Comparison of ENCODE assay signal across 19 cellular contexts in the genomic region with DNA sequence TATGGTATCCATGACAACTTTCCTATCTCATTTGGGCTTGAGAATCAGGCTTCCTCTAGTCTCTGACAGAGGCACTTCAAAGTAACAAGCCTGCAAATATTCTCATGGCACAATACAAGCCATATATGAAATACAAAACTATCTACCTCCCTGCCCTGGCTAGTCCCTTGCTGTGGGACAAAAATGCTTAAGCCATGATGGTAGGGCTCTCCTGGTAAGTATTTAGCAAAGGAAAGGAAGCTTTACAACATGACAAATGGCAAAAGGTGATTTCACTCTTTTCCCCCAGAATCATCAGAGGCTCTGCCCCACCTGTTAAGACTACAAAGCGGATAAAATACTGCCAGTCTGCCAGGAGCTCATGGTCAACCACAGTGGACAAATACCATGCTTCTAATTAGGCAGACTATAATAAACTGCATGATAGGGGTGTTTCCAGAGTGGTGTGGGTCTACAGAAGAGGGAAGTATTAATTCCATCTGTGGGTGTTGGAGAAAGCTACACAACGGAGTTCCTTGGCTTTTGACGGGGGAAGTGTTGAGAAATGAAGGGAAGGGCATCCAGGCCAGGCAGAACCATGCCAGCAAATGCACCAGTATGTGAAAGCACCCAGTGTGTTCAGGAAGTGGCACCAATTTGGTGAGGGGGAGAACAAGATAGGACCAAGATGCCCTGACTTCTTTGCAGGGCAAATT.
A peak's percentile ranks its signal among the peaks of the same experiment; 100 is the strongest.
DNase-seq lines count a peak whose midpoint lies in the region; ATAC-seq, FAIRE-seq and TF ChIP-seq lines count a peak whose summit lies in the region.
"Had no signal": no experiment of that assay in that cellular context is flagged by ENCODE, and none has a peak within 500 bp of the region (broad histone marks: within the 10 kb centered on the region; RNA-seq: fewer than 3 reads in every experiment).

No MANE protein-coding gene starts in this region.

- peaks cover 6% of the 10 kb centered on the region for H3K27me3 ChIP-seq in IMR-90 (ENCODE audit: control insufficient read depth, insufficient read depth, low read length)
- H3K27me3 ChIP-seq in PC-3 (ENCODE audit: low read length) = no peaks in the 10 kb centered on the region
- H3K27me3 ChIP-seq in H1 (replicated peaks in 1 of 4; ENCODE audit: control insufficient read depth in 3 of 4, extremely low read depth in 1 of 4, insufficient read depth in 3 of 4, low read length in 3 of 4) = no peaks in the 10 kb centered on the region
- H3K27me3 ChIP-seq in sigmoid colon = no peaks in the 10 kb centered on the region
- H3K27me3 ChIP-seq: BLaER1 treated with 17β-estradiol and CSF1 and Interleukin-3, amounts not matched to agents 10 nM and 100 nM; pancreas; testis had no signal

- H3K4me1 ChIP-seq in IMR-90 (ENCODE audit: control insufficient read depth, insufficient read depth, low read length) (peaks cover 6% of the 10 kb centered on the region; the same call in 1 of the 2 replicates), PC-3 (ENCODE audit: insufficient read depth, low read length) (peaks cover 29% of the 10 kb centered on the region), H1 (replicated peaks in 1 of 4; ENCODE audit: control insufficient read depth in 3 of 4, insufficient read depth in 4 of 4, low read length in 3 of 4) (no peaks in the 10 kb centered on the region), sigmoid colon (peaks cover 0 to 8% (median 2%) of the 10 kb centered on the region in 4 donors)
- H3K4me1 ChIP-seq: testis had no signal

- H3K56ac ChIP-seq in IMR-90 (ENCODE audit: extremely low read depth, insufficient read depth, low read length) (no peak overlapping the region), H1 (replicated peaks; ENCODE audit: insufficient read length, low read depth, low read length) (no peak overlapping the region)

- H4K20me1 ChIP-seq in IMR-90 (ENCODE audit: insufficient read depth, low read length) (no peaks in the 10 kb centered on the region), PC-3 (ENCODE audit: low read length) (no peaks in the 10 kb centered on the region), H1 (replicated peaks in 1 of 2; ENCODE audit: control insufficient read depth in 1 of 2, insufficient read depth in 2 of 2, low read length in 2 of 2) (no peaks in the 10 kb centered on the region)
- H4K20me1 ChIP-seq: BLaER1 treated with 17β-estradiol and CSF1 and Interleukin-3, amounts not matched to agents 10 nM and 100 nM had no signal

- peak overlapping the region; percentile 36; the same call in 1 of the 2 replicates for H3K4me2 ChIP-seq in IMR-90 (ENCODE audit: low read depth, low read length)
- H3K4me2 ChIP-seq in PC-3 (ENCODE audit: low read length) = no peak overlapping the region
- no peak overlapping the region for H3K4me2 ChIP-seq in H1 (ENCODE audit: insufficient read depth in 1 of 2, low read depth in 2 of 2, low read length in 2 of 2)

- H2BK20ac ChIP-seq in IMR-90 (ENCODE audit: low read depth, low read length) = no peak overlapping the region
- H2BK20ac ChIP-seq in H1 (ENCODE audit: low read length) = no peak overlapping the region

- H3K14ac ChIP-seq in IMR-90 (replicated peaks; ENCODE audit: low read depth, low read length) (no peak overlapping the region), H1 (ENCODE audit: insufficient read length) (no peak overlapping the region)

- H2BK5ac ChIP-seq in IMR-90 (ENCODE audit: low read depth, low read length, poor library complexity, severe bottlenecking) (no peak overlapping the region), H1 (ENCODE audit: low read depth, low read length) (no peak overlapping the region)

- H3F3A ChIP-seq in PC-3 (ENCODE audit: low read length, unreplicated experiment) = no peaks in the 10 kb centered on the region

- in situ Hi-C loops in IMR-90 (cut with MboI; ENCODE audit: low sequenced_read_pairs) = no loop called here

- intact Hi-C loops in IMR-90 (cut with micrococcal nuclease) (loop anchor here (5.0 to 10.0 kb wide), 2 partner anchors 126 to 168 kb away; partner anchors contain the start of gene EAPP), PC-3 (cut with micrococcal nuclease) (no loop called here), sigmoid colon (cut with DNase I) (loop anchor here (5.0 kb wide), 1 partner anchor 93 kb away; the partner anchor contains the start of gene SPTSSA)

- H3K4me3 ChIP-seq in IMR-90 (ENCODE audit: insufficient read depth, low read depth, low read length) = no peak overlapping the region
- no peak overlapping the region for H3K4me3 ChIP-seq in PC-3 (ENCODE audit: low read length)
- no peak overlapping the region for H3K4me3 ChIP-seq in H1 (ENCODE audit: extremely low read depth in 1 of 4, insufficient read depth in 2 of 4, low read depth in 3 of 4, low read length in 4 of 4)
- no peak overlapping the region for H3K4me3 ChIP-seq in sigmoid colon
- H3K4me3 ChIP-seq: BLaER1 treated with 17β-estradiol and CSF1 and Interleukin-3, amounts not matched to agents 10 nM and 100 nM; pancreas; testis had no signal

- TF ChIP-seq POLR2A in IMR-90 (IDR thresholded peaks at IDR 0.05; ENCODE audit: low read depth, low read length) (no peak), H1 (IDR thresholded peaks at IDR 0.05; ENCODE audit: control extremely low read depth in 1 of 2, low read depth in 2 of 2, low read length in 2 of 2) (no peak), sigmoid colon (IDR thresholded peaks at IDR 0.05) (no peak)

- TF ChIP-seq CTCF in IMR-90 (conservative IDR thresholded peaks at IDR 0.05; ENCODE audit: low read depth, low read length) = no peak
- no peak for TF ChIP-seq CTCF in PC-3 (conservative IDR thresholded peaks at IDR 0.05; ENCODE audit: low read depth, low read length)
- no peak for TF ChIP-seq CTCF in H1 (IDR thresholded peaks at IDR 0.05; ENCODE audit: control extremely low read depth in 1 of 3, insufficient read depth in 1 of 3, low read depth in 1 of 3, low read length in 3 of 3)
- no peak for TF ChIP-seq CTCF in sigmoid colon (IDR thresholded peaks at IDR 0.05)

- H2BK12ac ChIP-seq in H1 (ENCODE audit: low read depth, low read length) = no peak overlapping the region

- H3K18ac ChIP-seq in IMR-90 (ENCODE audit: low read depth, low read length) (peak overlapping the region; percentile 63; the same call in 1 of the 2 replicates), H1 (ENCODE audit: extremely low read depth, low read length) (no peak overlapping the region)

- WGBS in IMR-90 (ENCODE audit: extremely low coverage in 2 of 2, insufficient read length in 1 of 2), 2 experiments = 69% methylated on average over 2 of the region's 3 CpGs; no CpG with 5 or more reads in 1 of the 2 experiments
- WGBS in H1 (ENCODE audit: extremely low coverage in 1 of 2, insufficient coverage in 1 of 2, insufficient read length in 1 of 2, insufficient replicate concordance in 2 of 2, low coverage in 1 of 2, low lambda C conversion rate in 2 of 2, missing lambda C conversion rate in 1 of 2), 2 experiments = 83% methylated on average over 3 of the region's 3 CpGs; no CpG with 5 or more reads in 1 of the 2 experiments
- 72 to 74% methylated on average over 3 of the region's 3 CpGs for WGBS in sigmoid colon, 2 donors

- DNase-seq in IMR-90 (no peak), PC-3 (no peak), H1 (ENCODE audit: low read depth in 1 of 2, low spot score in 2 of 2) (no peak), sigmoid colon (no peak)
- DNase-seq in activated CD4-positive, CD25-positive, alpha-beta regulatory T cell (lab: John Stamatoyannopoulos, UW) = no peak
- no peak for DNase-seq in activated T-cell treated with anti-CD3 and anti-CD28 coated beads, Interleukin-2, amount 50 U/mL, for 1 hour
- DNase-seq: activated CD4-positive, alpha-beta T cell treated with anti-CD3 and anti-CD28 coated beads for 48 hours; activated naive CD4-positive, alpha-beta T cell; foreskin melanocyte; left ventricle myocardium superior; NCI-H446; pancreas; T1000; testis had no signal

- H3K9ac ChIP-seq in IMR-90 (ENCODE audit: low read depth, low read length) = no peak overlapping the region
- H3K9ac ChIP-seq in PC-3 (ENCODE audit: low read length) = no peak overlapping the region
- no peak overlapping the region for H3K9ac ChIP-seq in H1 (replicated peaks in 1 of 4; ENCODE audit: extremely low read depth in 1 of 4, low read depth in 3 of 4, low read length in 3 of 4)
- H3K9ac ChIP-seq: BLaER1 treated with 17β-estradiol and CSF1 and Interleukin-3, amounts not matched to agents 10 nM and 100 nM had no signal

- TF ChIP-seq EP300 in H1 (IDR thresholded peaks at IDR 0.05; ENCODE audit: borderline replicate concordance in 1 of 2, low read depth in 2 of 2, low read length in 2 of 2) = no peak
- no peak for TF ChIP-seq EP300 in sigmoid colon (IDR thresholded peaks at IDR 0.05)

- H2BK15ac ChIP-seq in IMR-90 (ENCODE audit: low read depth, low read length) = no peak overlapping the region
- H2BK15ac ChIP-seq in H1 (ENCODE audit: low read length) = no peak overlapping the region

- H2AK9ac ChIP-seq in IMR-90 (replicated peaks; ENCODE audit: low read depth, low read length, poor library complexity) = no peak overlapping the region

- H3K4ac ChIP-seq in IMR-90 (ENCODE audit: low read depth, low read length) (no peak overlapping the region), H1 (replicated peaks; ENCODE audit: insufficient read length, low read depth, low read length) (no peak overlapping the region)

- no peaks in the 10 kb centered on the region for H3K9me1 ChIP-seq in IMR-90 (ENCODE audit: insufficient read depth, low read length)

- H3K36me3 ChIP-seq in IMR-90 (ENCODE audit: control insufficient read depth, insufficient read depth, low read length) (no peaks in the 10 kb centered on the region), PC-3 (ENCODE audit: low read depth, low read length) (no peaks in the 10 kb centered on the region), H1 (ENCODE audit: control insufficient read depth in 2 of 4, insufficient read depth in 4 of 4, low read length in 3 of 4) (no peaks in the 10 kb centered on the region), sigmoid colon (no peaks in the 10 kb centered on the region)
- H3K36me3 ChIP-seq: BLaER1 treated with 17β-estradiol and CSF1 and Interleukin-3, amounts not matched to agents 10 nM and 100 nM; pancreas had no signal

- CTCF ChIA-PET in IMR-90 (lab: Yijun Ruan, JAX) = no interaction called here
- CTCF ChIA-PET in PC-3 (lab: Charles Lee) = no interaction called here
- CTCF ChIA-PET in H1 (lab: Charles Lee; ENCODE audit: partially characterized antibody) = no interaction called here

- no peak for FAIRE-seq in H1 (lab: Jason Lieb, UNC)
- FAIRE-seq: astrocyte, colon, H54, pancreas had no signal

- no peaks in the 10 kb centered on the region for H3K79me2 ChIP-seq in PC-3 (ENCODE audit: low read length)
- no peaks in the 10 kb centered on the region for H3K79me2 ChIP-seq in H1 (ENCODE audit: control insufficient read depth in 1 of 2, insufficient read depth in 2 of 2, low read length in 2 of 2)

- BruUV-seq in IMR-90 (replicated peaks; lab: Mats Ljungman, UMichigan) (no TSS peak), PC-3 (replicated peaks; lab: Mats Ljungman, UMichigan) (no TSS peak)

- ATAC-seq in IMR-90 (ENCODE audit: low read depth) (no peak), PC-3 (no peak), GM18870 (IDR thresholded peaks at IDR 0.05; ENCODE audit: unreplicated experiment) (no peak)

- H4K91ac ChIP-seq in IMR-90 (ENCODE audit: insufficient read depth, low read depth, low read length) (no peak overlapping the region), H1 (replicated peaks; ENCODE audit: insufficient read length, low read length) (no peak overlapping the region)

- no peaks in the 10 kb centered on the region for H3K9me3 ChIP-seq in IMR-90 (ENCODE audit: control insufficient read depth, insufficient read depth, low read length)
- no peaks in the 10 kb centered on the region for H3K9me3 ChIP-seq in PC-3 (ENCODE audit: low read length)
- no peaks in the 10 kb centered on the region for H3K9me3 ChIP-seq in H1 (ENCODE audit: insufficient read depth in 2 of 2, low read depth in 1 of 2, low read length in 1 of 2)
- H3K9me3 ChIP-seq in sigmoid colon = no peaks in the 10 kb centered on the region
- H3K9me3 ChIP-seq: BLaER1 treated with 17β-estradiol and CSF1 and Interleukin-3, amounts not matched to agents 10 nM and 100 nM; pancreas; testis had no signal

- no peak for TF ChIP-seq RAD21 in IMR-90 (IDR thresholded peaks at IDR 0.05; ENCODE audit: low read length)
- TF ChIP-seq RAD21 in H1 (IDR thresholded peaks at IDR 0.05 in 1 of 2, conservative IDR thresholded peaks at IDR 0.05 in 1 of 2; ENCODE audit: low read depth in 2 of 2, low read length in 2 of 2) = no peak

- H2AFZ ChIP-seq in IMR-90 (replicated peaks; ENCODE audit: low read length, poor library complexity) = no peak overlapping the region
- no peak overlapping the region for H2AFZ ChIP-seq in PC-3 (ENCODE audit: low read length)
- 0 out of 2 replicates have a peak overlapping the region, but pooled peaks have one; percentile 57 for H2AFZ ChIP-seq in H1 (ENCODE audit: low read length)

- H4K8ac ChIP-seq in IMR-90 (ENCODE audit: low read depth in 2 of 2, low read length in 2 of 2) (no peak overlapping the region), H1 (ENCODE audit: extremely low read depth, insufficient read depth, low read length) (no peak overlapping the region)

- H3K23ac ChIP-seq in IMR-90 (ENCODE audit: low read depth, low read length) (no peak overlapping the region), H1 (ENCODE audit: insufficient read length) (no peak overlapping the region)

- dilution Hi-C loops in IMR-90 (cut with HindIII; ENCODE audit: low sequenced_read_pairs, unreplicated experiment) = no loop called here

- H3K9me2 ChIP-seq in PC-3 (replicated peaks; ENCODE audit: low read length) = no peaks in the 10 kb centered on the region

- H2BK120ac ChIP-seq in IMR-90 (ENCODE audit: low read depth, low read length) (no peak overlapping the region), H1 (replicated peaks; ENCODE audit: low read depth, low read length) (no peak overlapping the region)

- H3K23me2 ChIP-seq in H1 (ENCODE audit: low read depth, low read length) = no peaks in the 10 kb centered on the region

- peak overlapping the region; percentile 26; the same call in 1 of the 2 replicates for H4K5ac ChIP-seq in IMR-90 (ENCODE audit: low read depth, low read length)
- H4K5ac ChIP-seq in H1 (ENCODE audit: insufficient read length, low read depth, low read length) = no peak overlapping the region

- H3K79me1 ChIP-seq in IMR-90 (ENCODE audit: low read depth in 1 of 2, low read length in 2 of 2) (no peaks in the 10 kb centered on the region), H1 (ENCODE audit: low read depth, low read length) (no peaks in the 10 kb centered on the region)

- H3K27ac ChIP-seq in IMR-90 (ENCODE audit: insufficient read depth, low read length) (peak overlapping the region; percentile 76; the same call in 1 of the 2 replicates), PC-3 (ENCODE audit: low read length) (peak overlapping the region; percentile 10; the same call in 1 of the 2 replicates), H1 (ENCODE audit: low read depth, low read length) (no peak overlapping the region), sigmoid colon (peak overlapping the region in 3 of 4 donors; percentile 6 to 49 (median 20))
- H3K27ac ChIP-seq: BLaER1 treated with 17β-estradiol and CSF1 and Interleukin-3, amounts not matched to agents 10 nM and 100 nM; pancreas; testis had no signal

- no peak overlapping the region for H2AK5ac ChIP-seq in IMR-90 (ENCODE audit: low read depth, low read length)
- H2AK5ac ChIP-seq in H1 (ENCODE audit: low read depth, low read length) = no peak overlapping the region

- POLR2A ChIA-PET in IMR-90 (lab: Charles Lee; ENCODE audit: unreplicated experiment) (no interaction called here), PC-3 (lab: Charles Lee; ENCODE audit: unreplicated experiment) (no interaction called here), H1 (lab: Charles Lee; ENCODE audit: partially characterized antibody) (no interaction called here)
